ENCODE assay signal across 28 cellular contexts in genomic region chr11:77037057-77037456, GRCh38. TPM values are rescaled to one million over a fixed set of nuclear protein-coding genes. Genes with fewer than 3 reads are reported as not detected.
"Had no signal": no experiment of that assay in that cellular context is flagged by ENCODE, and none has a peak within 500 bp of the region (broad histone marks: within the 10 kb centered on the region; RNA-seq: fewer than 3 reads in every experiment).

No MANE protein-coding gene starts in this region.

- H3K9me3 Mint-ChIP-seq: activated B cell treated with CpG ODN at 0.5 μM for 24 hours; activated CD4-positive, alpha-beta T cell treated with anti-CD3 and anti-CD28 coated beads, Interleukin-2, amount 10 ng/mL, durations not matched to agents 24 days and 14 days; activated naive CD4-positive, alpha-beta T cell treated with anti-CD3 and anti-CD28 coated beads, Interleukin-2, amount 50 U/mL, for 72 hours; activated naive CD8-positive, alpha-beta T cell treated with anti-CD3 and anti-CD28 coated beads, Interleukin-2, amount 50 U/mL, for 24 hours; activated T-cell treated with anti-CD3 and anti-CD28 coated beads, Interleukin-2, amount 50 U/mL, for 24 hours; central memory CD8-positive, alpha-beta T cell; T-helper 1 cell treated with Interleukin-12 subunit alpha and Interleukin-12 subunit beta and Interleukin-4 antibody, amounts not matched to agents 30 μg/mL and 1 μg/mL, for 36 hours had no signal

- DNase-seq: activated B cell treated with CpG ODN at 0.5 μM for 24 hours; activated CD4-positive, alpha-beta T cell treated with anti-CD3 and anti-CD28 coated beads for 1 hour; activated CD4-positive, alpha-beta T cell treated with anti-CD3 and anti-CD28 coated beads, Interleukin-2, amount 10 ng/mL, durations not matched to agents 24 days and 14 days; activated CD4-positive, alpha-beta T cell treated with anti-CD3 and anti-CD28 coated beads, Interleukin-2, amount 50 U/mL, for 48 hours; activated CD8-positive, alpha-beta memory T cell treated with anti-CD3 and anti-CD28 coated beads, Interleukin-2, amount 10 ng/mL, durations not matched to agents 7 days and 5 days; activated effector memory CD4-positive, alpha-beta T cell treated with anti-CD3 and anti-CD28 coated beads, Interleukin-2, amount 50 U/mL, for 16 hours; activated naive CD4-positive, alpha-beta T cell treated with Interleukin-2 at 50 U/mL for 16 hours; activated naive CD8-positive, alpha-beta T cell treated with anti-CD3 and anti-CD28 coated beads, Interleukin-2, amount 50 U/mL, for 24 hours; activated T-cell treated with anti-CD3 and anti-CD28 coated beads, Interleukin-2, amount 50 U/mL, for 24 hours; amniotic stem cell; KG1; NCI-H1092; NCI-H1417; NCI-H1930; NCI-H2107; NCI-H2171 treated with DMSO at 0.1 percent for 48 hours; NCI-H510A treated with DMSO at 0.1 percent for 48 hours; NCI-H69; NK-92 treated with Interleukin-12 subunit alpha and Interleukin-12 subunit beta, amount 100 ng/mL, for 24 hours; SHP77 treated with DMSO at 0.1 percent for 48 hours; T-helper 9 cell had no signal

- H3K27ac Mint-ChIP-seq: activated B cell treated with CpG ODN at 0.5 μM for 24 hours; activated CD4-positive, alpha-beta T cell treated with anti-CD3 and anti-CD28 coated beads, Interleukin-2, amount 10 ng/mL, durations not matched to agents 24 days and 14 days; activated CD8-positive, alpha-beta memory T cell treated with anti-CD3 and anti-CD28 coated beads, Interleukin-2, amount 10 ng/mL, durations not matched to agents 7 days and 5 days; activated naive CD4-positive, alpha-beta T cell treated with anti-CD3 and anti-CD28 coated beads, Interleukin-2, amount 50 U/mL, for 72 hours; activated naive CD8-positive, alpha-beta T cell treated with anti-CD3 and anti-CD28 coated beads, Interleukin-2, amount 50 U/mL, for 24 hours; activated T-cell treated with anti-CD3 and anti-CD28 coated beads, Interleukin-2, amount 50 U/mL, for 24 hours; brain; T-helper 1 cell treated with Interleukin-12 subunit alpha and Interleukin-12 subunit beta and Interleukin-4 antibody, amounts not matched to agents 30 μg/mL and 1 μg/mL, for 36 hours had no signal

- ATAC-seq: activated CD8-positive, alpha-beta memory T cell treated with anti-CD3 and anti-CD28 coated beads, Interleukin-2, amount 10 ng/mL, durations not matched to agents 7 days and 5 days; activated naive CD4-positive, alpha-beta T cell treated with anti-CD3 and anti-CD28 coated beads, Interleukin-2, amount 50 U/mL, for 72 hours; activated naive CD8-positive, alpha-beta T cell treated with anti-CD3 and anti-CD28 coated beads, Interleukin-2, amount 50 U/mL, for 24 hours had no signal

- H3K4me1 Mint-ChIP-seq: brain had no signal

- H3K36me3 Mint-ChIP-seq: activated CD8-positive, alpha-beta memory T cell treated with anti-CD3 and anti-CD28 coated beads, Interleukin-2, amount 10 ng/mL, durations not matched to agents 7 days and 5 days; brain had no signal

- H3K4me3 Mint-ChIP-seq: activated B cell treated with CpG ODN at 0.5 μM for 24 hours; activated CD4-positive, alpha-beta T cell treated with anti-CD3 and anti-CD28 coated beads, Interleukin-2, amount 10 ng/mL, durations not matched to agents 24 days and 14 days; activated CD8-positive, alpha-beta memory T cell treated with anti-CD3 and anti-CD28 coated beads, Interleukin-2, amount 10 ng/mL, durations not matched to agents 7 days and 5 days; activated naive CD8-positive, alpha-beta T cell treated with anti-CD3 and anti-CD28 coated beads, Interleukin-2, amount 50 U/mL, for 24 hours; activated T-cell treated with anti-CD3 and anti-CD28 coated beads, Interleukin-2, amount 50 U/mL, for 24 hours; brain; central memory CD8-positive, alpha-beta T cell; T-helper 1 cell treated with Interleukin-12 subunit alpha and Interleukin-12 subunit beta and Interleukin-4 antibody, amounts not matched to agents 30 μg/mL and 1 μg/mL, for 36 hours had no signal

RNA-seq across cellular contexts. Expression of gene B3GNT6, which starts 2.9 kb away (rescaled TPM):
- total RNA-seq: activated B cell treated with CpG ODN at 0.5 μM for 24 hours; activated CD4-positive, alpha-beta T cell treated with anti-CD3 and anti-CD28 coated beads, Interleukin-2, amount 10 ng/mL, durations not matched to agents 24 days and 14 days; activated CD8-positive, alpha-beta memory T cell treated with anti-CD3 and anti-CD28 coated beads, Interleukin-2, amount 10 ng/mL, durations not matched to agents 7 days and 5 days; activated naive CD4-positive, alpha-beta T cell treated with anti-CD3 and anti-CD28 coated beads, Interleukin-2, amount 50 U/mL, for 72 hours; astrocyte; MCF 10A; SK-MEL-5 had no signal
